ENCODE assay signal across 9 cellular contexts in the genomic region with DNA sequence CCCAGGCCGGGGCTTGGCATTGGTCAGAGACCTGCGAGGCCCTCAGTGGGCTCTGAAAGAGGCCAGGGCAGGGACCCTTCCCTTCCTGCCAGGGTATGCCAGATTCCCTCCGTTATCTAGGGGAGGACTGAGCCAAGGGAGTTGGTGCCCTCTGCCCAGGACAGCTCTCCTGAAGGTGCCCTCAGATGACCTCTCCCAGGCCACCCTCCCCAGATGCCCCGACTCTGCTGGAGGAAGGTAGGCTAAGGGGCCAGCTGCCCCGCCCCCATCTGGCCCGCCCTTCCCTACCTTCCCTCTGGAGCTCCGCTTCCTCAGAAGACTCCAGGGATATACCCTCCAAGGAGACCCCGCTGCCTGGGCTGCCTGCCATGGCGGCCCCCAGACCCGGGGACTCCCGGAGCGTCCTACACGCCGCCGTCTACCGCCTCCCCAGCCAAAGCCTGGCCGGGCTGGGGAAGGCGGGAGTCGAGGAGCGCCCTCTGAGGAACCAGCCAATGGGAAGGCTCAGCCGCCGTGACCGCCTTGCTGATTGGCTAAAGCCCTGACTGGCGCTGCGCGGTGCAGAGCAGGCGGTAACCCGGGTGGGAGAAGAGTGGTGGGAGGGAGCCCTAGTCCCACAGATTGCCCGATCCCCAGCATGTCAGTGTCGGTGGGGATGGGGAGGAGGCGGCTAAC. TPM values are rescaled to one million over a fixed set of nuclear protein-coding genes. Genes with fewer than 3 reads are reported as not detected.
DNase-seq lines count a peak whose midpoint lies in the region; ATAC-seq, FAIRE-seq and TF ChIP-seq lines count a peak whose summit lies in the region.
"Had no signal": no experiment of that assay in that cellular context is flagged by ENCODE, and none has a peak within 500 bp of the region (broad histone marks: within the 10 kb centered on the region; RNA-seq: fewer than 3 reads in every experiment).

No MANE protein-coding gene starts in this region.

- peaks cover 36% of the 10 kb centered on the region for H3K27me3 Mint-ChIP-seq in activated T-cell treated with anti-CD3 and anti-CD28 coated beads, Interleukin-2, amount 50 U/mL, for 4 hours (ENCODE audit: low read depth)

- CTCF ChIA-PET in PC-9 (lab: Charles Lee), result no interaction called here

- DNase-seq in GM12892 (ENCODE audit: insufficient read length) (peak; percentile 90), PC-9 (peak; percentile 60 to 82), esophagus squamous epithelium (lab: John Stamatoyannopoulos, UW) (no peak), cortex of kidney (lab: John Stamatoyannopoulos, UW) (no peak)
- DNase-seq in Jurkat, Clone E6-1 (ENCODE audit: low read depth, low spot score), result peak; percentile 81
- DNase-seq in activated T-cell treated with anti-CD3 and anti-CD28 coated beads, Interleukin-2, amount 50 U/mL, for 4 hours, result peak; percentile 76
- DNase-seq in stimulated activated CD8-positive, alpha-beta memory T cell treated with anti-CD3 and anti-CD28 coated beads, Interleukin-4, amount 100 ng/mL, for 24 hours (ENCODE audit: low read depth), result peak; percentile 71

- peak overlapping the region; percentile 79 for H2AFZ ChIP-seq in PC-9

- peaks cover 14% of the 10 kb centered on the region; the same call in 1 of the 2 replicates for H3K27me3 ChIP-seq in PC-9 (ENCODE audit: insufficient read depth, low read depth)
- peaks cover 0 to 35% (median 0%) of the 10 kb centered on the region in 4 donors for H3K27me3 ChIP-seq in esophagus squamous epithelium
- peaks cover 24% of the 10 kb centered on the region for H3K27me3 ChIP-seq in mucosa of stomach (ENCODE audit: control insufficient read depth, insufficient read depth, low read length)

- no peaks in the 10 kb centered on the region for H3K79me2 ChIP-seq in PC-9 (ENCODE audit: low read depth)

- H3K4me1 ChIP-seq in PC-9 (replicated peaks; ENCODE audit: insufficient read depth) (peaks cover 6% of the 10 kb centered on the region; the same call in 1 of the 2 replicates), esophagus squamous epithelium (peaks cover 5 to 39% (median 17%) of the 10 kb centered on the region in 3 donors), mucosa of stomach (ENCODE audit: control insufficient read depth, insufficient read depth, low read length) (peaks cover 12% of the 10 kb centered on the region)

- no peaks in the 10 kb centered on the region for H3F3A ChIP-seq in PC-9 (ENCODE audit: insufficient read depth, low read depth)

- no peaks in the 10 kb centered on the region for H3K9me2 ChIP-seq in PC-9 (ENCODE audit: insufficient read depth)

- H4K20me1 ChIP-seq in PC-9 (ENCODE audit: insufficient read depth), result no peaks in the 10 kb centered on the region

- TF ChIP-seq CTCF in PC-9 (conservative IDR thresholded peaks at IDR 0.05) (no peak), esophagus squamous epithelium (IDR thresholded peaks at IDR 0.05) (no peak)

- intact Hi-C loops in PC-9 (cut with micrococcal nuclease; ENCODE audit: unreplicated experiment) (no loop called here), esophagus squamous epithelium (cut with DNase I) (no loop called here)

- peak; percentile 50 for FAIRE-seq in GM12892 (lab: Jason Lieb, UNC)

- 0 to 13% methylated on average over 3 to 5 of the region's 31 CpGs for WGBS in esophagus squamous epithelium, 2 donors

- H3K9me3 ChIP-seq in PC-9 (ENCODE audit: insufficient read depth, low read depth) (no peaks in the 10 kb centered on the region), esophagus squamous epithelium (no peaks in the 10 kb centered on the region), mucosa of stomach (ENCODE audit: control insufficient read depth, low read length) (no peaks in the 10 kb centered on the region)

- no peak for TF ChIP-seq POLR2A in GM12892 (IDR thresholded peaks at IDR 0.05; ENCODE audit: low read depth, low read length)
- no peak for TF ChIP-seq POLR2A in esophagus squamous epithelium (IDR thresholded peaks at IDR 0.05)

- no peaks in the 10 kb centered on the region for H3K36me3 Mint-ChIP-seq in activated T-cell treated with anti-CD3 and anti-CD28 coated beads, Interleukin-2, amount 50 U/mL, for 4 hours (ENCODE audit: insufficient read depth)

- H3K4me1 Mint-ChIP-seq in activated T-cell treated with anti-CD3 and anti-CD28 coated beads, Interleukin-2, amount 50 U/mL, for 4 hours (ENCODE audit: low read depth), result peaks cover 8% of the 10 kb centered on the region

- H3K27ac ChIP-seq in PC-9 (no peak overlapping the region), esophagus squamous epithelium (no peak overlapping the region)

- peak overlapping the region; percentile 45 for H3K9ac ChIP-seq in mucosa of stomach (ENCODE audit: low read length)

- no peaks in the 10 kb centered on the region for H3K36me3 ChIP-seq in PC-9 (ENCODE audit: low read depth)
- no peaks in the 10 kb centered on the region for H3K36me3 ChIP-seq in esophagus squamous epithelium
- H3K36me3 ChIP-seq in mucosa of stomach (ENCODE audit: control insufficient read depth, insufficient read depth, low read length), result no peaks in the 10 kb centered on the region

- H3K4me3 ChIP-seq in Jurkat, Clone E6-1 (ENCODE audit: low read length), result peak overlapping the region; percentile 53
- H3K4me3 ChIP-seq in PC-9 (peak overlapping the region; percentile 64), esophagus squamous epithelium (peak overlapping the region; percentile 8 to 64 (median 40)), mucosa of stomach (ENCODE audit: low read length) (peak overlapping the region; percentile 18)

- POLR2A ChIA-PET in PC-9 (lab: Charles Lee; ENCODE audit: unreplicated experiment), result no interaction called here

- no TSS peak for BruUV-seq in PC-9 (replicated peaks; lab: Mats Ljungman, UMichigan)

- peak overlapping the region; percentile 87 for H3K4me2 ChIP-seq in PC-9

- peak; percentile 100 for ATAC-seq in activated T-cell treated with anti-CD3 and anti-CD28 coated beads, Interleukin-2, amount 50 U/mL, for 4 hours

- H3K4me3 Mint-ChIP-seq in activated T-cell treated with anti-CD3 and anti-CD28 coated beads, Interleukin-2, amount 50 U/mL, for 4 hours, result peak overlapping the region; percentile 72

- no peaks in the 10 kb centered on the region for H3K9me3 Mint-ChIP-seq in activated T-cell treated with anti-CD3 and anti-CD28 coated beads, Interleukin-2, amount 50 U/mL, for 4 hours

RNA-seq across cellular contexts. Expression of a gene that starts 7.0 kb away (rescaled TPM):
- polyA plus RNA-seq in GM12892 (2012; ENCODE audit: missing spikeins), result 0.08 TPM
- 13.0 TPM for polyA plus RNA-seq in Jurkat, Clone E6-1 (2012; ENCODE audit: insufficient read depth, insufficient read length)
- total RNA-seq in PC-9 (2021) (5.6 and 8.6 TPM in 2 replicates), esophagus squamous epithelium (1 to 10 TPM in 1 of 4 donors, under 1 TPM in 3; 0.18 to 3.6 (median 0.54) TPM)
- under 1 TPM; 0.21 to 0.91 (median 0.54) TPM for total RNA-seq in activated T-cell treated with anti-CD3 and anti-CD28 coated beads, Interleukin-2, amount 50 U/mL, for 4 hours

RNA-seq across cellular contexts. Expression of a gene that starts 42.0 kb away (rescaled TPM):
- not detected for polyA plus RNA-seq in GM12892 (2012; ENCODE audit: missing spikeins)
- not detected for polyA plus RNA-seq in Jurkat, Clone E6-1 (2012; ENCODE audit: insufficient read depth, insufficient read length)
- total RNA-seq in PC-9 (2021) (not detected in 2 replicates), esophagus squamous epithelium (not detected)
- not detected for total RNA-seq in activated T-cell treated with anti-CD3 and anti-CD28 coated beads, Interleukin-2, amount 50 U/mL, for 4 hours
- total RNA-seq: subcutaneous adipose tissue had no signal

RNA-seq across cellular contexts. Expression of a gene that starts 53.3 kb away (rescaled TPM):
- polyA plus RNA-seq in GM12892 (2012; ENCODE audit: missing spikeins), result not detected
- not detected for polyA plus RNA-seq in Jurkat, Clone E6-1 (2012; ENCODE audit: insufficient read depth, insufficient read length)
- total RNA-seq in PC-9 (2021) (not detected in 2 replicates), esophagus squamous epithelium (1 to 10 TPM in 2 of 4 donors, under 1 TPM in 2; 0.30 to 2.3 (median 0.94) TPM)
- not detected for total RNA-seq in activated T-cell treated with anti-CD3 and anti-CD28 coated beads, Interleukin-2, amount 50 U/mL, for 4 hours

RNA-seq across cellular contexts. Expression of a gene that starts 53.4 kb away (rescaled TPM):
- not detected for polyA plus RNA-seq in GM12892 (2012; ENCODE audit: missing spikeins)
- not detected for polyA plus RNA-seq in Jurkat, Clone E6-1 (2012; ENCODE audit: insufficient read depth, insufficient read length)
- total RNA-seq in PC-9 (2021), result not detected in 2 replicates
- total RNA-seq in activated T-cell treated with anti-CD3 and anti-CD28 coated beads, Interleukin-2, amount 50 U/mL, for 4 hours, result not detected
- not detected for total RNA-seq in esophagus squamous epithelium
- total RNA-seq: subcutaneous adipose tissue had no signal

Comparison
In these comparisons a context has a peak if more than half of its experiments do, and no peak if none do; other contexts are left out.
1. DNase-seq: peak in GM12892 (single experiment), Jurkat, Clone E6-1 (single experiment), PC-9 (2 of 2), activated T-cell treated with anti-CD3 and anti-CD28 coated beads, Interleukin-2, amount 50 U/mL, for 4 hours (single experiment) and stimulated activated CD8-positive, alpha-beta memory T cell treated with anti-CD3 and anti-CD28 coated beads, Interleukin-4, amount 100 ng/mL, for 24 hours (single experiment); none in esophagus squamous epithelium (single experiment) and cortex of kidney (single experiment).
2. Peak in every context shown above with its lines, with median percentiles within 50 percentile points of each other: H3K4me3 ChIP-seq.